11 cellular contexts compared by ENCODE assay signal in genomic region chr5:138504799-138505198, GRCh38. TPM values are rescaled to one million over a fixed set of nuclear protein-coding genes. Genes with fewer than 3 reads are reported as not detected.
DNase-seq lines count a peak whose midpoint lies in the region; ATAC-seq and TF ChIP-seq lines count a peak whose summit lies in the region.
"Had no signal": no experiment of that assay in that cellular context is flagged by ENCODE, and none has a peak within 500 bp of the region (broad histone marks: within the 10 kb centered on the region; RNA-seq: fewer than 3 reads in every experiment).

No MANE protein-coding gene starts in this region.

- H3K4ac ChIP-seq in neuronal stem cell (ENCODE audit: low read length): no peak overlapping the region

- H3K27ac Mint-ChIP-seq in T-helper 17 cell: peak overlapping the region; percentile 63
- H3K27ac Mint-ChIP-seq: activated naive CD8-positive, alpha-beta T cell had no signal

- intact Hi-C loops in heart right ventricle (cut with DNase I): loop anchor here in 6 of 10 donors (1.0 to 5.0 kb wide), 5 partner anchors 12 to 54 kb away; partner anchors contain the start of gene EGR1 (in 2 of the 6)

- in situ Hi-C loops in KBM-7 (cut with MboI; ENCODE audit: low pct_unique_long_range_greater_than_20kb, low sequenced_read_pairs): no loop called here

- H2BK120ac ChIP-seq in neuronal stem cell (ENCODE audit: low read depth, low read length): no peak overlapping the region

- no peak for ATAC-seq in T-helper 17 cell
- peak; percentile 55 to 86 (median 76) for ATAC-seq in heart right ventricle
- ATAC-seq in HG03175 (IDR thresholded peaks at IDR 0.05; ENCODE audit: unreplicated experiment): no peak
- no peak for ATAC-seq in HG02798 (IDR thresholded peaks at IDR 0.05; ENCODE audit: poor library complexity, unreplicated experiment)

- no peak overlapping the region for H2BK15ac ChIP-seq in neuronal stem cell (ENCODE audit: low read length)

- H3K36me3 ChIP-seq in HUES48 (ENCODE audit: control insufficient read depth, insufficient read depth, low read length): peaks cover 42% of the 10 kb centered on the region
- H3K36me3 ChIP-seq in heart right ventricle: peaks cover 0 to 42% (median 15%) of the 10 kb centered on the region in 9 donors
- H3K36me3 ChIP-seq in stomach smooth muscle (ENCODE audit: control insufficient read depth in 2 of 2, insufficient read depth in 2 of 2, low read length in 2 of 2): peaks cover 11 to 20% of the 10 kb centered on the region in 2 donors
- H3K36me3 ChIP-seq in neuronal stem cell (replicated peaks in 1 of 2; ENCODE audit: control insufficient read depth in 2 of 2, insufficient read depth in 2 of 2, low read length in 2 of 2): peaks cover 9 to 43% of the 10 kb centered on the region in 2 donors

- H3K4me2 ChIP-seq in neuronal stem cell (ENCODE audit: insufficient read depth, low read length, poor library complexity, severe bottlenecking): no peak overlapping the region

- H3K36me3 Mint-ChIP-seq in T-helper 17 cell (ENCODE audit: low read depth): peaks cover 4% of the 10 kb centered on the region
- H3K36me3 Mint-ChIP-seq: activated naive CD8-positive, alpha-beta T cell had no signal

- H3K27ac ChIP-seq in HUES48 (ENCODE audit: low read depth, low read length) (peak overlapping the region; percentile 11), heart right ventricle (peak overlapping the region in 5 of 10 donors; percentile 43 to 58 (median 50)), stomach smooth muscle (ENCODE audit: low read length) (peak overlapping the region; percentile 66), neuronal stem cell (replicated peaks; ENCODE audit: low read length) (no peak overlapping the region)

- H3K4me1 ChIP-seq in HUES48 (ENCODE audit: control insufficient read depth, insufficient read depth, low read length) (no peaks in the 10 kb centered on the region), heart right ventricle (peaks cover 0 to 28% (median 13%) of the 10 kb centered on the region in 9 donors), stomach smooth muscle (ENCODE audit: control insufficient read depth, insufficient read depth, low read length) (peaks cover 29% of the 10 kb centered on the region), neuronal stem cell (ENCODE audit: control insufficient read depth in 2 of 2, insufficient read depth in 1 of 2, low read depth in 1 of 2, low read length in 2 of 2) (no peaks in the 10 kb centered on the region)

- no peak overlapping the region for H3K4me3 ChIP-seq in HUES48 (ENCODE audit: low read depth, low read length)
- no peak overlapping the region for H3K4me3 ChIP-seq in heart right ventricle
- peak overlapping the region in 1 of 2 donors; percentile 22 for H3K4me3 ChIP-seq in stomach smooth muscle (ENCODE audit: low read length in 2 of 2)
- H3K4me3 ChIP-seq in neuronal stem cell (ENCODE audit: low read length in 2 of 2): no peak overlapping the region

- H3K9ac ChIP-seq in HUES48 (ENCODE audit: low read depth, low read length): no peak overlapping the region
- H3K9ac ChIP-seq in stomach smooth muscle (ENCODE audit: low read length in 2 of 2): peak overlapping the region in 1 of 2 donors; percentile 16
- no peak overlapping the region for H3K9ac ChIP-seq in neuronal stem cell (ENCODE audit: low read depth, low read length, poor library complexity)

- H3K27me3 ChIP-seq in HUES48 (ENCODE audit: control insufficient read depth, insufficient read depth, low read length): no peaks in the 10 kb centered on the region
- no peaks in the 10 kb centered on the region for H3K27me3 ChIP-seq in heart right ventricle
- H3K27me3 ChIP-seq in stomach smooth muscle (ENCODE audit: control insufficient read depth in 1 of 2, insufficient read depth in 2 of 2, low read length in 2 of 2): no peaks in the 10 kb centered on the region
- no peaks in the 10 kb centered on the region for H3K27me3 ChIP-seq in neuronal stem cell (ENCODE audit: control insufficient read depth in 3 of 3, insufficient read depth in 3 of 3, low read depth in 1 of 3, low read length in 3 of 3)

- peaks cover 2% of the 10 kb centered on the region for H3K4me1 Mint-ChIP-seq in T-helper 17 cell

- H4K8ac ChIP-seq in neuronal stem cell (ENCODE audit: low read depth, low read length): no peak overlapping the region

- no peaks in the 10 kb centered on the region for H3K9me3 ChIP-seq in HUES48 (ENCODE audit: control insufficient read depth, insufficient read depth, low read length)
- no peaks in the 10 kb centered on the region for H3K9me3 ChIP-seq in T-helper 17 cell (ENCODE audit: control insufficient read depth, low read length, poor library complexity, severe bottlenecking)
- no peaks in the 10 kb centered on the region for H3K9me3 ChIP-seq in heart right ventricle
- H3K9me3 ChIP-seq in stomach smooth muscle (ENCODE audit: control insufficient read depth in 2 of 2, low read length in 2 of 2): no peaks in the 10 kb centered on the region
- no peaks in the 10 kb centered on the region for H3K9me3 ChIP-seq in neuronal stem cell (replicated peaks in 1 of 2; ENCODE audit: control insufficient read depth in 2 of 2, insufficient read depth in 1 of 2, low read depth in 1 of 2, low read length in 2 of 2)

- no peak for TF ChIP-seq CTCF in heart right ventricle (IDR thresholded peaks at IDR 0.05)

- no peak overlapping the region for H2AK5ac ChIP-seq in neuronal stem cell (ENCODE audit: low read depth, low read length)

- no peaks in the 10 kb centered on the region for H3K27me3 Mint-ChIP-seq in T-helper 17 cell
- H3K27me3 Mint-ChIP-seq: activated naive CD8-positive, alpha-beta T cell had no signal

- no peak for DNase-seq in T-helper 17 cell
- DNase-seq in heart right ventricle: peak; percentile 29 to 60
- DNase-seq in neuronal stem cell (ENCODE audit: low spot score): no peak
- no peak for DNase-seq in KBM-7
- DNase-seq: EL, NCI-H146 had no signal

- 31 to 34% methylated on average over 4 of the region's 4 CpGs for WGBS in heart right ventricle, 2 donors
- no CpG with 5 or more reads among the region's 4 CpGs for WGBS in neuronal stem cell (ENCODE audit: extremely low coverage in 2 of 2, insufficient read length in 2 of 2, insufficient replicate concordance in 1 of 2), 2 donors

- no peak overlapping the region for H4K91ac ChIP-seq in neuronal stem cell (ENCODE audit: low read depth, low read length, poor library complexity)

- no peak overlapping the region for H2BK5ac ChIP-seq in neuronal stem cell (ENCODE audit: low read length)

- no peaks in the 10 kb centered on the region for H3K79me1 ChIP-seq in neuronal stem cell (ENCODE audit: low read depth, low read length)

- H2BK12ac ChIP-seq in neuronal stem cell (ENCODE audit: low read length): no peak overlapping the region

- H3K4me3 Mint-ChIP-seq in T-helper 17 cell: peak overlapping the region; percentile 66
- H3K4me3 Mint-ChIP-seq: activated naive CD8-positive, alpha-beta T cell had no signal

- H3K14ac ChIP-seq in neuronal stem cell (ENCODE audit: low read length): no peak overlapping the region

- no peak overlapping the region for H3K18ac ChIP-seq in neuronal stem cell (ENCODE audit: low read length)

- no peak overlapping the region for H2AFZ ChIP-seq in neuronal stem cell (ENCODE audit: low read length)

- no peak overlapping the region for H3K23ac ChIP-seq in neuronal stem cell (ENCODE audit: low read depth, low read length, poor library complexity)

RNA-seq across cellular contexts. Expression of gene ETF1, which starts 38.2 kb away (rescaled TPM):
- total RNA-seq in T-helper 17 cell (100 to 1,000 TPM; 150 to 165 TPM), heart right ventricle (100 to 1,000 TPM in 1 of 10 donors, 10 to 100 TPM in 9; 73.5 to 113 (median 83.9) TPM)
- 10 to 100 TPM; 17.9 to 52.3 TPM for polyA plus RNA-seq in heart right ventricle
- polyA plus RNA-seq in neuronal stem cell (2013, experiment 1 of 2): 63.9 TPM
- polyA plus RNA-seq in neuronal stem cell (2013, experiment 2 of 2): 63.0 TPM

RNA-seq across cellular contexts. Expression of gene EGR1, which starts 39.5 kb away (rescaled TPM):
- total RNA-seq in T-helper 17 cell: 10 to 100 TPM; 24.2 to 30.6 TPM
- total RNA-seq in heart right ventricle: 100 to 1,000 TPM in 1 of 10 donors, 10 to 100 TPM in 8, 1 to 10 TPM in 1; 5.2 to 164 (median 40.8) TPM
- polyA plus RNA-seq in heart right ventricle: 10 to 100 TPM; 10.8 to 14.5 TPM
- polyA plus RNA-seq in neuronal stem cell (2013, experiment 1 of 2): 131 TPM
- 132 TPM for polyA plus RNA-seq in neuronal stem cell (2013, experiment 2 of 2)

Comparison
In these comparisons a context has a peak if more than half of its experiments do, and no peak if none do; other contexts are left out.
1. ATAC-seq: peak in heart right ventricle (8 of 8); none in T-helper 17 cell (single experiment), HG03175 (single experiment) and HG02798 (single experiment).
2. DNase-seq: peak in heart right ventricle (2 of 2); none in T-helper 17 cell (0 of 3), neuronal stem cell (single experiment) and KBM-7 (single experiment).